18 cellular contexts compared by ENCODE assay signal in genomic region chr18:25314824-25315223, GRCh38.
"Had no signal": no experiment of that assay in that cellular context is flagged by ENCODE, and none has a peak within 500 bp of the region (broad histone marks: within the 10 kb centered on the region; RNA-seq: fewer than 3 reads in every experiment).

No MANE protein-coding gene starts in this region.

- H3K27ac ChIP-seq: coronary artery, gastrocnemius medialis, heart right ventricle, left lung, lower lobe of right lung, testis, transverse colon had no signal

- H3K9me3 Mint-ChIP-seq: memory B cell; naive B cell; stimulated activated naive B cell treated with anti-CD40 and anti-IgM and Interleukin-4, amounts not matched to agents 10 μg/mL and 1 μg/mL and 100 μg/mL, for 72 hours; stimulated activated naive CD8-positive, alpha-beta T cell treated with anti-CD3 and anti-CD28 coated beads, Interleukin-15, amount 100 ng/mL, for 72 hours had no signal

- H3K36me3 ChIP-seq: gastrocnemius medialis, left lung, lower lobe of right lung, sigmoid colon, transverse colon had no signal

- H3K27me3 ChIP-seq: gastrocnemius medialis, heart right ventricle, left lung, sigmoid colon, testis, transverse colon had no signal

- H3K4me3 Mint-ChIP-seq: memory B cell; naive B cell; stimulated activated naive B cell treated with anti-CD40 and anti-IgM and Interleukin-4, amounts not matched to agents 10 μg/mL and 1 μg/mL and 100 μg/mL, for 72 hours; stimulated activated naive CD8-positive, alpha-beta T cell treated with anti-CD3 and anti-CD28 coated beads, Interleukin-15, amount 100 ng/mL, for 72 hours had no signal

- H3K4me3 ChIP-seq: coronary artery, gastrocnemius medialis, heart right ventricle, left lung, lower lobe of right lung, sigmoid colon, skin epidermis, testis, transverse colon had no signal

- H3K4me1 Mint-ChIP-seq: memory B cell; naive B cell; stimulated activated naive B cell treated with anti-CD40 and anti-IgM and Interleukin-4, amounts not matched to agents 10 μg/mL and 1 μg/mL and 100 μg/mL, for 72 hours; stimulated activated naive CD8-positive, alpha-beta T cell treated with anti-CD3 and anti-CD28 coated beads, Interleukin-15, amount 100 ng/mL, for 72 hours had no signal

- DNase-seq: effector CD8-positive, alpha-beta T cell; gastrocnemius medialis; heart right ventricle; hypothalamus; left lung; lower lobe of right lung; naive B cell; posterior cingulate gyrus; sigmoid colon; stimulated activated CD4-positive, alpha-beta T cell treated with anti-CD3 and anti-CD28 coated beads, Interleukin-2, amount 100 ng/mL, for 24 hours; stimulated activated CD4-positive, alpha-beta T cell treated with anti-CD3 and anti-CD28 coated beads, Interleukin-4, amount 100 ng/mL, for 4 hours; stimulated activated naive B cell treated with anti-CD40 and anti-IgM and Interleukin-4, amounts not matched to agents 10 μg/mL and 1 μg/mL and 100 μg/mL, for 72 hours; stimulated activated naive CD8-positive, alpha-beta T cell treated with anti-CD3 and anti-CD28 coated beads, Interleukin-15, amount 100 ng/mL, for 72 hours; testis; transverse colon had no signal

- H3K36me3 Mint-ChIP-seq: memory B cell; naive B cell; stimulated activated naive B cell treated with anti-CD40 and anti-IgM and Interleukin-4, amounts not matched to agents 10 μg/mL and 1 μg/mL and 100 μg/mL, for 72 hours had no signal

- H3K27me3 Mint-ChIP-seq: naive B cell; stimulated activated naive B cell treated with anti-CD40 and anti-IgM and Interleukin-4, amounts not matched to agents 10 μg/mL and 1 μg/mL and 100 μg/mL, for 72 hours had no signal

- H3K27ac Mint-ChIP-seq: memory B cell; naive B cell; stimulated activated naive B cell treated with anti-CD40 and anti-IgM and Interleukin-4, amounts not matched to agents 10 μg/mL and 1 μg/mL and 100 μg/mL, for 72 hours; stimulated activated naive CD8-positive, alpha-beta T cell treated with anti-CD3 and anti-CD28 coated beads, Interleukin-15, amount 100 ng/mL, for 72 hours had no signal

- H3K4me1 ChIP-seq: gastrocnemius medialis, left lung, lower lobe of right lung, testis had no signal

- ATAC-seq: gastrocnemius medialis; left lung; lower lobe of right lung; stimulated activated naive B cell treated with anti-CD40 and anti-IgM and Interleukin-4, amounts not matched to agents 10 μg/mL and 1 μg/mL and 100 μg/mL, for 72 hours; stimulated activated naive CD8-positive, alpha-beta T cell treated with anti-CD3 and anti-CD28 coated beads, Interleukin-15, amount 100 ng/mL, for 72 hours had no signal

- H3K9me3 ChIP-seq: gastrocnemius medialis, heart right ventricle, left lung, lower lobe of right lung, sigmoid colon, testis, transverse colon had no signal
